Comparison of ENCODE assay signal across 22 cellular contexts in genomic region chr22:35736701-35737100, GRCh38. TPM values are rescaled to one million over a fixed set of nuclear protein-coding genes. Genes with fewer than 3 reads are reported as not detected.
DNase-seq lines count a peak whose midpoint lies in the region; ATAC-seq, FAIRE-seq and TF ChIP-seq lines count a peak whose summit lies in the region.
"Had no signal": no experiment of that assay in that cellular context is flagged by ENCODE, and none has a peak within 500 bp of the region (broad histone marks: within the 10 kb centered on the region; RNA-seq: fewer than 3 reads in every experiment).

No MANE protein-coding gene starts in this region.

- no peak overlapping the region for H3K9ac ChIP-seq in OCI-LY1 (ENCODE audit: low read length)
- no peak overlapping the region for H3K9ac ChIP-seq in endothelial cell of umbilical vein (replicated peaks; ENCODE audit: extremely low read depth, insufficient read depth, low read length)
- H3K9ac ChIP-seq: GM23248 had no signal

- H3K27me3 Mint-ChIP-seq in CD4-positive, CD25-positive, alpha-beta regulatory T cell: peaks cover 20% of the 10 kb centered on the region
- H3K27me3 Mint-ChIP-seq in progenitor cell of endocrine pancreas: no peaks in the 10 kb centered on the region
- H3K27me3 Mint-ChIP-seq: CD4-positive, alpha-beta T cell had no signal

- no peak overlapping the region for H3K4me3 Mint-ChIP-seq in CD4-positive, CD25-positive, alpha-beta regulatory T cell
- H3K4me3 Mint-ChIP-seq in progenitor cell of endocrine pancreas (ENCODE audit: low read depth): no peak overlapping the region
- H3K4me3 Mint-ChIP-seq: CD4-positive, alpha-beta T cell had no signal

- H3K9me3 ChIP-seq in CD4-positive, CD25-positive, alpha-beta regulatory T cell (ENCODE audit: control insufficient read depth in 2 of 2, low read length in 2 of 2): no peaks in the 10 kb centered on the region
- H3K9me3 ChIP-seq in OCI-LY1 (ENCODE audit: low read length) (no peaks in the 10 kb centered on the region), endothelial cell of umbilical vein (replicated peaks; ENCODE audit: control insufficient read depth, insufficient read depth, low read length) (no peaks in the 10 kb centered on the region)
- H3K9me3 ChIP-seq: BE2C, Caco-2 had no signal

- H4K20me1 ChIP-seq in OCI-LY1 (ENCODE audit: insufficient read depth, low read length): no peaks in the 10 kb centered on the region
- H4K20me1 ChIP-seq in endothelial cell of umbilical vein (replicated peaks; ENCODE audit: control insufficient read depth, extremely low read depth, insufficient read depth, low read length): no peaks in the 10 kb centered on the region

- H3K9me1 ChIP-seq in endothelial cell of umbilical vein (replicated peaks; ENCODE audit: control insufficient read depth, extremely low read depth, insufficient read depth, low read length): no peaks in the 10 kb centered on the region

- ATAC-seq in CD4-positive, CD25-positive, alpha-beta regulatory T cell (ENCODE audit: low read depth in 2 of 2): no peak
- no peak for ATAC-seq in HG03442 (IDR thresholded peaks at IDR 0.05; ENCODE audit: unreplicated experiment)

- no peak overlapping the region for H3K27ac ChIP-seq in CD4-positive, CD25-positive, alpha-beta regulatory T cell (ENCODE audit: insufficient read depth, low read length, poor library complexity, severe bottlenecking)
- H3K27ac ChIP-seq in OCI-LY1 (ENCODE audit: low read depth, low read length, poor library complexity, severe bottlenecking) (peak overlapping the region; percentile 42), endothelial cell of umbilical vein (ENCODE audit: insufficient read depth, low read depth, low read length) (no peak overlapping the region)
- H3K27ac ChIP-seq: GM23248 had no signal

- H3K36me3 ChIP-seq in CD4-positive, CD25-positive, alpha-beta regulatory T cell (ENCODE audit: control insufficient read depth, insufficient read depth, low read length): no peaks in the 10 kb centered on the region
- H3K36me3 ChIP-seq in OCI-LY1 (ENCODE audit: insufficient read depth, low read length) (peaks cover 12% of the 10 kb centered on the region; the same call in 1 of the 2 replicates), endothelial cell of umbilical vein (ENCODE audit: control insufficient read depth in 2 of 2, extremely low read depth in 1 of 2, insufficient read depth in 2 of 2, low read length in 2 of 2) (peaks cover 5 to 14% of the 10 kb centered on the region in 2 experiments)

- CTCF ChIA-PET in endothelial cell of umbilical vein (lab: Charles Lee): no interaction called here

- no peak for TF ChIP-seq POLR2A in endothelial cell of umbilical vein (IDR thresholded peaks at IDR 0.05; ENCODE audit: low read depth, low read length)

- peak; percentile 35 for FAIRE-seq in endothelial cell of umbilical vein (lab: Jason Lieb, UNC)
- FAIRE-seq: A204.1, D721Med, G401.6, GM12891, GM19239, H54, HTR-8/SVneo had no signal

- no peaks in the 10 kb centered on the region for H3K36me3 Mint-ChIP-seq in CD4-positive, CD25-positive, alpha-beta regulatory T cell
- H3K36me3 Mint-ChIP-seq in progenitor cell of endocrine pancreas (ENCODE audit: insufficient read depth): peaks cover 24% of the 10 kb centered on the region

- no peaks in the 10 kb centered on the region for H3K9me3 Mint-ChIP-seq in CD4-positive, CD25-positive, alpha-beta regulatory T cell
- no peaks in the 10 kb centered on the region for H3K9me3 Mint-ChIP-seq in progenitor cell of endocrine pancreas (ENCODE audit: low read depth)
- H3K9me3 Mint-ChIP-seq: CD4-positive, alpha-beta T cell had no signal

- no peak overlapping the region for H2AFZ ChIP-seq in OCI-LY1 (ENCODE audit: low read length)
- no peak overlapping the region for H2AFZ ChIP-seq in endothelial cell of umbilical vein (ENCODE audit: low read depth, low read length)
- H2AFZ ChIP-seq: GM23248 had no signal

- TF ChIP-seq CTCF in OCI-LY1 (IDR thresholded peaks at IDR 0.05; ENCODE audit: low read length): no peak
- TF ChIP-seq CTCF in endothelial cell of umbilical vein (IDR thresholded peaks at IDR 0.05; ENCODE audit: extremely low read depth in 1 of 2, insufficient read depth in 1 of 2, low read depth in 1 of 2, low read length in 2 of 2): no peak
- no peak for TF ChIP-seq CTCF in progenitor cell of endocrine pancreas (IDR thresholded peaks at IDR 0.05; ENCODE audit: unreplicated experiment)

- H3K4me2 ChIP-seq in OCI-LY1 (ENCODE audit: low read length) (no peak overlapping the region), endothelial cell of umbilical vein (ENCODE audit: insufficient read depth, low read length) (no peak overlapping the region)

- no peak for DNase-seq in CD4-positive, CD25-positive, alpha-beta regulatory T cell
- DNase-seq in endothelial cell of umbilical vein (ENCODE audit: low read depth, low spot score) (no peak), progenitor cell of endocrine pancreas (ENCODE audit: low spot score, unreplicated experiment) (no peak), pons (ENCODE audit: low spot score) (no peak)
- no peak for DNase-seq in activated naive CD4-positive, alpha-beta T cell (lab: John Stamatoyannopoulos, UW)
- DNase-seq: ACHN; BE2C; C1 segment of cervical spinal cord; Caco-2; CD4-positive, alpha-beta T cell; GM23248; HCEC 1CT; IMR-90 had no signal

- no peaks in the 10 kb centered on the region for H3K4me1 Mint-ChIP-seq in CD4-positive, CD25-positive, alpha-beta regulatory T cell
- H3K4me1 Mint-ChIP-seq in progenitor cell of endocrine pancreas (ENCODE audit: low read depth): no peaks in the 10 kb centered on the region

- no peaks in the 10 kb centered on the region for H3F3A ChIP-seq in OCI-LY1 (ENCODE audit: insufficient read depth, low read length)

- no peaks in the 10 kb centered on the region for H3K4me1 ChIP-seq in CD4-positive, CD25-positive, alpha-beta regulatory T cell (ENCODE audit: control insufficient read depth, insufficient read depth, low read length, poor library complexity, severe bottlenecking)
- H3K4me1 ChIP-seq in OCI-LY1 (ENCODE audit: insufficient read depth, low read length, severe bottlenecking) (peaks cover 72% of the 10 kb centered on the region), endothelial cell of umbilical vein (ENCODE audit: control insufficient read depth, extremely low read depth, insufficient read depth, low read length) (peaks cover 2% of the 10 kb centered on the region)
- H3K4me1 ChIP-seq: Caco-2 had no signal

- POLR2A ChIA-PET in endothelial cell of umbilical vein (lab: Charles Lee): no interaction called here

- H3K27ac Mint-ChIP-seq in CD4-positive, CD25-positive, alpha-beta regulatory T cell: peak overlapping the region in 2 of 3 donors; percentile 59 to 90
- peak overlapping the region; percentile 7 for H3K27ac Mint-ChIP-seq in progenitor cell of endocrine pancreas
- H3K27ac Mint-ChIP-seq: CD4-positive, alpha-beta T cell had no signal

- dilution Hi-C loops in endothelial cell of umbilical vein (cut with MboI; ENCODE audit: extremely low pct_ligation_motif_present, low sequenced_read_pairs): no loop called here

- no peaks in the 10 kb centered on the region for H3K27me3 ChIP-seq in CD4-positive, CD25-positive, alpha-beta regulatory T cell (ENCODE audit: control insufficient read depth, insufficient read depth, low read length)
- no peaks in the 10 kb centered on the region for H3K27me3 ChIP-seq in OCI-LY1 (ENCODE audit: insufficient read depth, low read length)
- H3K27me3 ChIP-seq in endothelial cell of umbilical vein (ENCODE audit: control insufficient read depth in 2 of 2, insufficient read depth in 2 of 2, low read length in 2 of 2): no peaks in the 10 kb centered on the region
- H3K27me3 ChIP-seq: BE2C had no signal

- no peak overlapping the region for H3K4me3 ChIP-seq in CD4-positive, CD25-positive, alpha-beta regulatory T cell (ENCODE audit: low read depth, low read length)
- H3K4me3 ChIP-seq in OCI-LY1 (ENCODE audit: low read depth, low read length, poor library complexity, severe bottlenecking): no peak overlapping the region
- H3K4me3 ChIP-seq in endothelial cell of umbilical vein (replicated peaks in 1 of 3; ENCODE audit: insufficient read depth in 1 of 3, low read depth in 1 of 3, low read length in 3 of 3): no peak overlapping the region
- H3K4me3 ChIP-seq: GM23248 had no signal

- H3K79me2 ChIP-seq in OCI-LY1 (ENCODE audit: insufficient read depth, low read length): no peaks in the 10 kb centered on the region
- no peaks in the 10 kb centered on the region for H3K79me2 ChIP-seq in endothelial cell of umbilical vein (ENCODE audit: control insufficient read depth, insufficient read depth, low read length)

- no TSS peak for BruUV-seq in endothelial cell of umbilical vein (replicated peaks; lab: Mats Ljungman, UMichigan)

- H3K9me2 ChIP-seq in OCI-LY1 (ENCODE audit: low read depth, low read length): no peaks in the 10 kb centered on the region

- intact Hi-C loops in endothelial cell of umbilical vein (cut with micrococcal nuclease): loop anchor here (10.0 kb wide), 1 partner anchor 92 kb away; the partner anchor contains the start of gene APOL6

TF ChIP-seq in endothelial cell of umbilical vein, 7 proteins besides CTCF, POLR2A, EP300 and RAD21:
- no peak for TF ChIP-seq MAX (IDR thresholded peaks at IDR 0.05; ENCODE audit: insufficient read depth, insufficient read length)
- no peak for TF ChIP-seq EZH2 (IDR thresholded peaks at IDR 0.05; ENCODE audit: borderline replicate concordance, low read depth, low read length, severe bottlenecking)
- no peak for TF ChIP-seq FOS (IDR thresholded peaks at IDR 0.05; ENCODE audit: borderline replicate concordance, insufficient read depth, low read length)
- no peak for TF ChIP-seq JUN (IDR thresholded peaks at IDR 0.05; ENCODE audit: borderline replicate concordance, insufficient read depth, insufficient read length, low read depth)
- no peak for TF ChIP-seq GATA2 (IDR thresholded peaks at IDR 0.05; ENCODE audit: insufficient read depth, insufficient read length, low read depth, low read length)
- no peak for TF ChIP-seq POLR2AphosphoS5 (IDR thresholded peaks at IDR 0.05; ENCODE audit: insufficient read depth, low read depth, low read length)
- TF ChIP-seq MYC (IDR thresholded peaks at IDR 0.05; ENCODE audit: low read depth, low read length): no peak

RNA-seq across cellular contexts. Expression of gene APOL5, which starts 19.0 kb away (rescaled TPM):
- not detected for total RNA-seq in CD4-positive, CD25-positive, alpha-beta regulatory T cell
- not detected for polyA plus RNA-seq in CD4-positive, CD25-positive, alpha-beta regulatory T cell
- total RNA-seq in endothelial cell of umbilical vein (not detected in 2 replicates), progenitor cell of endocrine pancreas (not detected in 2 replicates)
- not detected in 2 replicates for polyA plus RNA-seq in endothelial cell of umbilical vein
- not detected in 2 replicates for polyA plus RNA-seq in endothelial cell of umbilical vein (2011; cell fraction: cytosol; rRNA removed)
- polyA plus RNA-seq in endothelial cell of umbilical vein (2011; cell fraction: nucleus; rRNA removed): not detected in 2 replicates
- not detected in 2 replicates for polyA plus RNA-seq in endothelial cell of umbilical vein (2012)
- not detected in 2 replicates for polyA minus RNA-seq in endothelial cell of umbilical vein
- not detected for polyA minus RNA-seq in endothelial cell of umbilical vein (2011; cell fraction: cytosol; rRNA and poly(A)+ RNA removed)
- polyA minus RNA-seq in endothelial cell of umbilical vein (2011; cell fraction: nucleus; rRNA and poly(A)+ RNA removed): not detected in 2 replicates
- total RNA-seq: Caco-2; CD4-positive, alpha-beta T cell; GM23248 had no signal
- polyA plus RNA-seq: GM23248 had no signal
